8 cellular contexts compared by ENCODE assay signal in genomic region chr5:176365663-176366574, GRCh38. TPM values are rescaled to one million over a fixed set of nuclear protein-coding genes. Genes with fewer than 3 reads are reported as not detected.
DNase-seq lines count a peak whose midpoint lies in the region; ATAC-seq and TF ChIP-seq lines count a peak whose summit lies in the region.

No MANE protein-coding gene starts in this region.

- POLR2A ChIA-PET in GM10248 (lab: Yijun Ruan, JAX), result no interaction called here
- POLR2A ChIA-PET in activated CD4-positive, alpha-beta memory T cell treated with anti-CD3 and anti-CD28 coated beads, Interleukin-2, amount 10 ng/mL, durations not matched to agents 7 days and 5 days (lab: Charles Lee), result no interaction called here

- peaks cover 2% of the 10 kb centered on the region for H3K27me3 Mint-ChIP-seq in activated CD4-positive, alpha-beta memory T cell treated with anti-CD3 and anti-CD28 coated beads, Interleukin-2, amount 10 ng/mL, durations not matched to agents 7 days and 5 days

- H3K4me1 ChIP-seq in thyroid gland, result peaks cover 4 to 10% of the 10 kb centered on the region in 2 donors

- no peak overlapping the region for H3K27ac Mint-ChIP-seq in activated CD4-positive, alpha-beta memory T cell treated with anti-CD3 and anti-CD28 coated beads, Interleukin-2, amount 10 ng/mL, durations not matched to agents 7 days and 5 days

- H3K27me3 ChIP-seq in thyroid gland, result no peaks in the 10 kb centered on the region

- H3K4me3 Mint-ChIP-seq in activated CD4-positive, alpha-beta memory T cell treated with anti-CD3 and anti-CD28 coated beads, Interleukin-2, amount 10 ng/mL, durations not matched to agents 7 days and 5 days, result peak overlapping the region; percentile 58

- peaks cover 0 to 2% of the 10 kb centered on the region in 2 donors for H3K36me3 ChIP-seq in thyroid gland

- CTCF ChIA-PET in GM10248 (lab: Yijun Ruan, JAX), result interaction anchor here (1.2 kb wide), 1 partner anchor 12 kb away, joined by 3 read pairs; no protein-coding TSS in a partner anchor
- CTCF ChIA-PET in activated CD4-positive, alpha-beta memory T cell treated with anti-CD3 and anti-CD28 coated beads, Interleukin-2, amount 10 ng/mL, durations not matched to agents 7 days and 5 days (lab: Charles Lee), result no interaction called here

- H3K9me3 ChIP-seq in thyroid gland, result no peaks in the 10 kb centered on the region

- H3K36me3 Mint-ChIP-seq in activated CD4-positive, alpha-beta memory T cell treated with anti-CD3 and anti-CD28 coated beads, Interleukin-2, amount 10 ng/mL, durations not matched to agents 7 days and 5 days (ENCODE audit: low read depth), result peaks cover 11% of the 10 kb centered on the region

- peak; percentile 5 for ATAC-seq in HG03025 (IDR thresholded peaks at IDR 0.05; ENCODE audit: low FRiP score, unreplicated experiment)
- ATAC-seq in esophagus mucosa, result peak; percentile 44

- no peaks in the 10 kb centered on the region for H3K9me3 Mint-ChIP-seq in activated CD4-positive, alpha-beta memory T cell treated with anti-CD3 and anti-CD28 coated beads, Interleukin-2, amount 10 ng/mL, durations not matched to agents 7 days and 5 days

- H3K4me1 Mint-ChIP-seq in activated CD4-positive, alpha-beta memory T cell treated with anti-CD3 and anti-CD28 coated beads, Interleukin-2, amount 10 ng/mL, durations not matched to agents 7 days and 5 days, result peaks cover 32% of the 10 kb centered on the region

- peak overlapping the region in 1 of 3 donors; percentile 17 for H3K27ac ChIP-seq in thyroid gland

- DNase-seq in GM10248 (ENCODE audit: extremely low spot score) (peak; percentile 52), myocyte (ENCODE audit: low read depth) (peak; percentile 67), thyroid gland (peak; percentile 16 to 19), NCI-H524 treated with DMSO at 0.1 percent for 48 hours (lab: John Stamatoyannopoulos, UW) (no peak), OCI-M1 (lab: John Stamatoyannopoulos, UW) (no peak)
- DNase-seq in activated CD4-positive, alpha-beta memory T cell treated with anti-CD3 and anti-CD28 coated beads, Interleukin-2, amount 10 ng/mL, durations not matched to agents 7 days and 5 days, result peak; percentile 32

- TF ChIP-seq CTCF in GM10248 (IDR thresholded peaks at IDR 0.05; ENCODE audit: control extremely low read depth, extremely low read depth, low read depth, missing control alignments) (no peak), thyroid gland (IDR thresholded peaks at IDR 0.05) (no peak)

- H3K4me3 ChIP-seq in thyroid gland (replicated peaks in 1 of 3), result peak overlapping the region; percentile 47 to 67 (median 59)

- no peak for TF ChIP-seq POLR2A in thyroid gland (IDR thresholded peaks at IDR 0.05)

- intact Hi-C loops in thyroid gland (cut with DNase I), result no loop called here

- WGBS in thyroid gland, 2 donors, result 40 to 66% methylated on average over 13 to 20 of the region's 95 CpGs

RNA-seq across cellular contexts. Expression of gene ARL10, which starts 0.6 kb away (rescaled TPM):
- total RNA-seq in activated CD4-positive, alpha-beta memory T cell treated with anti-CD3 and anti-CD28 coated beads, Interleukin-2, amount 10 ng/mL, durations not matched to agents 7 days and 5 days, result 1 to 10 TPM; 6.5 TPM
- 4.2 TPM for total RNA-seq in esophagus mucosa
- 6.5 TPM in 2 replicates for total RNA-seq in myocyte
- polyA plus RNA-seq in myocyte (2012), result 14.3 TPM
- 10 to 100 TPM in 1 of 4 donors, 1 to 10 TPM in 3; 2.1 to 11.0 (median 2.8) TPM for total RNA-seq in thyroid gland

RNA-seq across cellular contexts. Expression of gene KIAA1191, which starts 4.4 kb away (rescaled TPM):
- 10 to 100 TPM; 50.5 to 54.5 TPM for total RNA-seq in activated CD4-positive, alpha-beta memory T cell treated with anti-CD3 and anti-CD28 coated beads, Interleukin-2, amount 10 ng/mL, durations not matched to agents 7 days and 5 days
- total RNA-seq in esophagus mucosa (58.8 TPM), myocyte (96.3 and 103 TPM in 2 replicates), thyroid gland (100 to 1,000 TPM; 107 to 134 (median 119) TPM)
- polyA plus RNA-seq in myocyte (2012), result 152 TPM

RNA-seq across cellular contexts. Expression of gene NOP16, which starts 22.5 kb away (rescaled TPM):
- 10 to 100 TPM; 24.2 to 24.7 TPM for total RNA-seq in activated CD4-positive, alpha-beta memory T cell treated with anti-CD3 and anti-CD28 coated beads, Interleukin-2, amount 10 ng/mL, durations not matched to agents 7 days and 5 days
- total RNA-seq in esophagus mucosa (39.5 TPM), myocyte (17.4 and 29.7 TPM in 2 replicates), thyroid gland (10 to 100 TPM in 2 of 4 donors, 1 to 10 TPM in 2; 4.7 to 13.7 (median 8.2) TPM)
- polyA plus RNA-seq in myocyte (2012), result 44.9 TPM

RNA-seq across cellular contexts. Expression of gene HIGD2A, which starts 22.6 kb away (rescaled TPM):
- total RNA-seq in activated CD4-positive, alpha-beta memory T cell treated with anti-CD3 and anti-CD28 coated beads, Interleukin-2, amount 10 ng/mL, durations not matched to agents 7 days and 5 days, result 100 to 1,000 TPM; 142 to 147 TPM
- total RNA-seq in esophagus mucosa (101 TPM), myocyte (123 and 125 TPM in 2 replicates), thyroid gland (100 to 1,000 TPM; 112 to 188 (median 138) TPM)
- 164 TPM for polyA plus RNA-seq in myocyte (2012)

RNA-seq across cellular contexts. Expression of gene CLTB, which starts 50.4 kb away (rescaled TPM):
- 10 to 100 TPM; 56.2 to 57.2 TPM for total RNA-seq in activated CD4-positive, alpha-beta memory T cell treated with anti-CD3 and anti-CD28 coated beads, Interleukin-2, amount 10 ng/mL, durations not matched to agents 7 days and 5 days
- total RNA-seq in esophagus mucosa (266 TPM), myocyte (211 and 223 TPM in 2 replicates), thyroid gland (100 to 1,000 TPM in 3 of 4 donors, 10 to 100 TPM in 1; 95.2 to 139 (median 112) TPM)
- polyA plus RNA-seq in myocyte (2012), result 231 TPM

Comparison
In these comparisons a context has a peak if more than half of its experiments do, and no peak if none do; other contexts are left out.
1. DNase-seq: peak in GM10248 (single experiment), activated CD4-positive, alpha-beta memory T cell treated with anti-CD3 and anti-CD28 coated beads, Interleukin-2, amount 10 ng/mL, durations not matched to agents 7 days and 5 days (single experiment), myocyte (single experiment) and thyroid gland (2 of 2); none in NCI-H524 treated with DMSO at 0.1 percent for 48 hours (single experiment) and OCI-M1 (single experiment).